8 cellular contexts compared by ENCODE assay signal in the genomic region with DNA sequence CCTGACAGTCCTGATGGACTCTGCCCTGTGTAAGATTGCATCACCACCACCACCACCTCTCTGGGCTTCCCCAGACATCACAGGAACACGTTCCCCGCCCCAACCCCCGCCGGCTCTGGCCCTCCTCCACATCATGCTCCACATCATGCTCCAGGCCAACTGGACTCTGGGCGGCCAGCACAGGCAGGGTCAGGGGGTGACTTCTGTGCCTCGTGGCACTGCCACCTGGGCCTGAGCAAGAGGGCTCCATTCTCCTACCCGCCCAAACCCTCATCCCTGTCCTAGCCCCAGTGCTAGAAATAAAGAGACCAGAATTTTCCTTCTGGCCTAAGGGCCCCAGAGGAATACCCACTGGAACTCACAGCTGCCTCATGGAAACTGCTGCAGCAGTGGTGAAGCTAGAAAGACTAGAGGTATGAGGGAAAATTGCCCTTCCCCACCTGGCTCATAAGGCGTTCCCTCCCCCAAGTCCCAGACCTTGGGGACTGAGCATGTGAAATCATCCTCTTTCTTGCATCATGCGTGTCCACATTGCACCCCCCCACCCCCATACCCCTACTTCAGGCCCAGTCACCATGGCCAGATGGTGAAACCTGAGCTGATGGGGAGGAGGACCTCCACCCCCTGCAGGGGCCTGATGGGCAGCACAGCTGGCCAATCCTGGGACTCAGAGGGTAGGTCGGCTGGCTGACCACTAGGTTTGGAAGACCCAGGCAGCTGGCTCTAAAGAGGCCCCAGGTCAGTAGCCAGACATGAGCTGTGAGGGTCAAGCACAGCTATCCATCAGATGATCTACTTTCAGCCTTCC. TPM values are rescaled to one million over a fixed set of nuclear protein-coding genes. Genes with fewer than 3 reads are reported as not detected.
A peak's percentile ranks its signal among the peaks of the same experiment; 100 is the strongest.
DNase-seq lines count a peak whose midpoint lies in the region; ATAC-seq and TF ChIP-seq lines count a peak whose summit lies in the region.

A gene with protein sequence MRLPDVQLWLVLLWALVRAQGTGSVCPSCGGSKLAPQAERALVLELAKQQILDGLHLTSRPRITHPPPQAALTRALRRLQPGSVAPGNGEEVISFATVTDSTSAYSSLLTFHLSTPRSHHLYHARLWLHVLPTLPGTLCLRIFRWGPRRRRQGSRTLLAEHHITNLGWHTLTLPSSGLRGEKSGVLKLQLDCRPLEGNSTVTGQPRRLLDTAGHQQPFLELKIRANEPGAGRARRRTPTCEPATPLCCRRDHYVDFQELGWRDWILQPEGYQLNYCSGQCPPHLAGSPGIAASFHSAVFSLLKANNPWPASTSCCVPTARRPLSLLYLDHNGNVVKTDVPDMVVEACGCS (plus strand): TSS at position 742 of the 808 bp plus-strand sequence. CDS start 230 bp downstream, outside the sequence.

- no peak within 1 kb of the TSS for H3K27ac ChIP-seq in OCI-LY3 (ENCODE audit: low read length)
- no peak within 1 kb of the TSS for H3K27ac ChIP-seq in thoracic aorta

- H2AFZ ChIP-seq in OCI-LY3 (ENCODE audit: low read depth, low read length), result peak within 1 kb of the TSS; percentile 77

- DNase-seq in AG08395 (ENCODE audit: low spot score), result peak; percentile 40
- DNase-seq in fibroblast of peridontal ligament (ENCODE audit: extremely low read depth), result peak; percentile 85
- no peak for DNase-seq in thoracic aorta (ENCODE audit: low spot score)
- DNase-seq in NCI-H345 (lab: John Stamatoyannopoulos, UW), result no peak
- DNase-seq in SKM-1 treated with dmso at 0.1 percent for 144 hours (lab: John Stamatoyannopoulos, UW; ENCODE audit: unreplicated experiment), result no peak
- no peak for DNase-seq in stimulated activated CD4-positive, alpha-beta T cell treated with anti-CD3 and anti-CD28 coated beads, Interleukin-15, amount 100 ng/mL, for 24 hours

- H3K9ac ChIP-seq in OCI-LY3 (ENCODE audit: low read length), result peak within 1 kb of the TSS; percentile 48

- no peaks in the 10 kb centered on the region for H4K20me1 ChIP-seq in OCI-LY3 (ENCODE audit: insufficient read depth, low read length)

- H3K27me3 ChIP-seq in OCI-LY3 (ENCODE audit: low read depth, low read length) (no peaks in the 10 kb centered on the region), thoracic aorta (replicated peaks; ENCODE audit: insufficient read depth) (no peaks in the 10 kb centered on the region)

- H3K36me3 ChIP-seq in OCI-LY3 (replicated peaks; ENCODE audit: low read depth, low read length), result no peaks in the 10 kb centered on the region
- H3K36me3 ChIP-seq in thoracic aorta, result no peaks in the 10 kb centered on the region

- H3K79me2 ChIP-seq in OCI-LY3 (ENCODE audit: low read length), result no peaks in the 10 kb centered on the region

- H3K4me3 ChIP-seq in OCI-LY3 (ENCODE audit: low read length), result peak within 1 kb of the TSS; percentile 75
- H3K4me3 ChIP-seq in thoracic aorta, result peak within 1 kb of the TSS; percentile 22

- in situ Hi-C loops in GM18951 (cut with MboI; ENCODE audit: low sequenced_read_pairs, unreplicated experiment), result no loop called here

- TF ChIP-seq POLR2A in GM18951 (IDR thresholded peaks at IDR 0.05; ENCODE audit: extremely low read depth, insufficient read depth, insufficient read length), result peak; percentile 6

- peak within 1 kb of the TSS; percentile 94 for H3K4me2 ChIP-seq in OCI-LY3 (ENCODE audit: low read length)

- TF ChIP-seq CTCF in OCI-LY3 (IDR thresholded peaks at IDR 0.05; ENCODE audit: low read depth, low read length) (no peak), thoracic aorta (IDR thresholded peaks at IDR 0.05) (no peak)

- H3K9me3 ChIP-seq in OCI-LY3 (ENCODE audit: insufficient read depth, low read length) (no peaks in the 10 kb centered on the region), thoracic aorta (no peaks in the 10 kb centered on the region)

- H3K4me1 ChIP-seq in OCI-LY3 (ENCODE audit: low read length) (peaks cover 33% of the 10 kb centered on the region), thoracic aorta (ENCODE audit: control insufficient read depth in 1 of 2, low read depth in 2 of 2) (peaks cover 9 to 32% of the 10 kb centered on the region in 2 donors)

- ATAC-seq in thoracic aorta (ENCODE audit: insufficient number of reproducible peaks, low FRiP score, low read depth), result no peak

RNA-seq across cellular contexts. Expression of the gene that starts here (rescaled TPM):
- total RNA-seq in thoracic aorta, result not detected

Comparison
In these comparisons a context has a peak if more than half of its experiments do, and no peak if none do; other contexts are left out.
1. DNase-seq: peak in AG08395 (single experiment) and fibroblast of peridontal ligament (single experiment); none in thoracic aorta (single experiment), NCI-H345 (single experiment), SKM-1 treated with dmso at 0.1 percent for 144 hours (single experiment) and stimulated activated CD4-positive, alpha-beta T cell treated with anti-CD3 and anti-CD28 coated beads, Interleukin-15, amount 100 ng/mL, for 24 hours (single experiment).